Comparison of ENCODE assay signal across 10 cellular contexts in genomic region chr3:52023860-52024764, GRCh38. TPM values are rescaled to one million over a fixed set of nuclear protein-coding genes. Genes with fewer than 3 reads are reported as not detected.
DNase-seq lines count a peak whose midpoint lies in the region; ATAC-seq lines count a peak whose summit lies in the region.
"Had no signal": no experiment of that assay in that cellular context is flagged by ENCODE, and none has a peak within 500 bp of the region (broad histone marks: within the 10 kb centered on the region; RNA-seq: fewer than 3 reads in every experiment).

No MANE protein-coding gene starts in this region.

- peaks cover 30% of the 10 kb centered on the region for H3K4me1 Mint-ChIP-seq in T-helper 17 cell
- peaks cover 17% of the 10 kb centered on the region for H3K4me1 Mint-ChIP-seq in stimulated activated effector memory CD8-positive, alpha-beta T cell treated with anti-CD3 and anti-CD28 coated beads, Interleukin-12 subunit alpha, Interleukin-12 subunit beta, amount 100 ng/mL, for 72 hours
- no peaks in the 10 kb centered on the region for H3K4me1 Mint-ChIP-seq in T-helper 2 cell treated with Interferon-gamma antibody and Interleukin-4, amounts not matched to agents 5 μg/mL and 100 μg/mL, for 36 hours (ENCODE audit: low read depth)

- H3K4me3 Mint-ChIP-seq in T-helper 17 cell, result peak overlapping the region; percentile 62
- H3K4me3 Mint-ChIP-seq in stimulated activated effector memory CD8-positive, alpha-beta T cell treated with anti-CD3 and anti-CD28 coated beads, Interleukin-12 subunit alpha, Interleukin-12 subunit beta, amount 100 ng/mL, for 72 hours, result no peak overlapping the region
- no peak overlapping the region for H3K4me3 Mint-ChIP-seq in T-helper 2 cell treated with Interferon-gamma antibody and Interleukin-4, amounts not matched to agents 5 μg/mL and 100 μg/mL, for 36 hours

- H3K36me3 Mint-ChIP-seq in T-helper 17 cell (ENCODE audit: low read depth), result no peaks in the 10 kb centered on the region
- H3K36me3 Mint-ChIP-seq in stimulated activated effector memory CD8-positive, alpha-beta T cell treated with anti-CD3 and anti-CD28 coated beads, Interleukin-12 subunit alpha, Interleukin-12 subunit beta, amount 100 ng/mL, for 72 hours, result no peaks in the 10 kb centered on the region
- no peaks in the 10 kb centered on the region for H3K36me3 Mint-ChIP-seq in T-helper 2 cell treated with Interferon-gamma antibody and Interleukin-4, amounts not matched to agents 5 μg/mL and 100 μg/mL, for 36 hours (ENCODE audit: low read depth)

- no peaks in the 10 kb centered on the region for H3K27me3 Mint-ChIP-seq in T-helper 17 cell
- peaks cover 4% of the 10 kb centered on the region for H3K27me3 Mint-ChIP-seq in T-helper 2 cell treated with Interferon-gamma antibody and Interleukin-4, amounts not matched to agents 5 μg/mL and 100 μg/mL, for 36 hours (ENCODE audit: low read depth)

- no peaks in the 10 kb centered on the region for H3K9me3 Mint-ChIP-seq in stimulated activated effector memory CD8-positive, alpha-beta T cell treated with anti-CD3 and anti-CD28 coated beads, Interleukin-12 subunit alpha, Interleukin-12 subunit beta, amount 100 ng/mL, for 72 hours
- no peaks in the 10 kb centered on the region for H3K9me3 Mint-ChIP-seq in T-helper 2 cell treated with Interferon-gamma antibody and Interleukin-4, amounts not matched to agents 5 μg/mL and 100 μg/mL, for 36 hours

- no peaks in the 10 kb centered on the region for H3K9me3 ChIP-seq in T-helper 17 cell (ENCODE audit: control insufficient read depth, low read length, poor library complexity, severe bottlenecking)
- H3K9me3 ChIP-seq: SJSA1 had no signal

- DNase-seq in NCI-H1417 (lab: John Stamatoyannopoulos, UW) (peak in 2 of 3 experiments; percentile 37 to 73), NCI-H1417 treated with DMSO at 0.1 percent for 48 hours (lab: John Stamatoyannopoulos, UW) (no peak), T-helper 17 cell (no peak), NCI-H345 (lab: John Stamatoyannopoulos, UW) (no peak), 8988T (no peak)
- DNase-seq in stimulated activated effector memory CD8-positive, alpha-beta T cell treated with anti-CD3 and anti-CD28 coated beads, Interleukin-12 subunit alpha, Interleukin-12 subunit beta, amount 100 ng/mL, for 72 hours (ENCODE audit: low spot score in 2 of 2), result no peak
- no peak for DNase-seq in T-helper 2 cell treated with Interferon-gamma antibody and Interleukin-4, amounts not matched to agents 5 μg/mL and 100 μg/mL, for 36 hours (ENCODE audit: low spot score)
- DNase-seq: NCI-H1048 had no signal

- peak overlapping the region; percentile 49 for H3K27ac Mint-ChIP-seq in T-helper 17 cell
- peak overlapping the region; percentile 5 for H3K27ac Mint-ChIP-seq in stimulated activated effector memory CD8-positive, alpha-beta T cell treated with anti-CD3 and anti-CD28 coated beads, Interleukin-12 subunit alpha, Interleukin-12 subunit beta, amount 100 ng/mL, for 72 hours
- H3K27ac Mint-ChIP-seq in T-helper 2 cell treated with Interferon-gamma antibody and Interleukin-4, amounts not matched to agents 5 μg/mL and 100 μg/mL, for 36 hours, result no peak overlapping the region

- peak; percentile 75 for ATAC-seq in HG02610 (IDR thresholded peaks at IDR 0.05; ENCODE audit: unreplicated experiment)
- no peak for ATAC-seq in T-helper 17 cell
- no peak for ATAC-seq in stimulated activated effector memory CD8-positive, alpha-beta T cell treated with anti-CD3 and anti-CD28 coated beads, Interleukin-12 subunit alpha, Interleukin-12 subunit beta, amount 100 ng/mL, for 72 hours

RNA-seq across cellular contexts. Expression of gene RPL29, which starts 28.4 kb away (rescaled TPM):
- total RNA-seq in T-helper 17 cell, result 1,000 to 10,000 TPM; 1,359 to 1,493 TPM

RNA-seq across cellular contexts. Expression of gene DUSP7, which starts 32.3 kb away (rescaled TPM):
- total RNA-seq in T-helper 17 cell, result 10 to 100 TPM; 15.8 to 18.6 TPM

RNA-seq across cellular contexts. Expression of gene ACY1, which starts 40.8 kb away (rescaled TPM):
- total RNA-seq in T-helper 17 cell, result 1 to 10 TPM; 7.1 to 7.6 TPM

RNA-seq across cellular contexts. Expression of gene ABHD14A, which starts 49.2 kb away (rescaled TPM):
- total RNA-seq in T-helper 17 cell, result 10 to 100 TPM; 13.9 to 14.6 TPM

RNA-seq across cellular contexts. Expression of gene ABHD14B, which starts 50.3 kb away (rescaled TPM):
- total RNA-seq in T-helper 17 cell, result 10 to 100 TPM; 34.8 to 51.1 TPM

Comparison
In these comparisons a context has a peak if more than half of its experiments do, and no peak if none do; other contexts are left out.
1. DNase-seq: peak in NCI-H1417 (2 of 3); none in NCI-H1417 treated with DMSO at 0.1 percent for 48 hours (single experiment), T-helper 17 cell (0 of 3), stimulated activated effector memory CD8-positive, alpha-beta T cell treated with anti-CD3 and anti-CD28 coated beads, Interleukin-12 subunit alpha, Interleukin-12 subunit beta, amount 100 ng/mL, for 72 hours (0 of 2), T-helper 2 cell treated with Interferon-gamma antibody and Interleukin-4, amounts not matched to agents 5 μg/mL and 100 μg/mL, for 36 hours (single experiment), NCI-H345 (single experiment) and 8988T (single experiment).